ENCODE assay signal across 8 cellular contexts in genomic region chr3:49007771-49008528, GRCh38. TPM values are rescaled to one million over a fixed set of nuclear protein-coding genes. Genes with fewer than 3 reads are reported as not detected.
DNase-seq lines count a peak whose midpoint lies in the region; TF ChIP-seq lines count a peak whose summit lies in the region.

No MANE protein-coding gene starts in this region.

- no peak for TF ChIP-seq POLR2A in stomach (IDR thresholded peaks at IDR 0.05)

- H3K27ac ChIP-seq in CD8-positive, alpha-beta memory T cell (ENCODE audit: low read depth, low read length), result peak overlapping the region; percentile 88
- H3K27ac ChIP-seq in stomach, result peak overlapping the region; percentile 94 to 98 (median 95)

- peaks cover 0 to 3% of the 10 kb centered on the region in 2 donors for H3K27me3 Mint-ChIP-seq in CD8-positive, alpha-beta memory T cell
- no peaks in the 10 kb centered on the region for H3K27me3 Mint-ChIP-seq in nephron progenitor cell (ENCODE audit: low read depth, poor library complexity)

- TF ChIP-seq EP300 in stomach (IDR thresholded peaks at IDR 0.05), result no peak

- intact Hi-C loops in stomach (cut with DNase I; ENCODE audit: low total_unique reads), result no loop called here

- H3K9me3 ChIP-seq in CD8-positive, alpha-beta memory T cell (ENCODE audit: low read length), result no peaks in the 10 kb centered on the region
- no peaks in the 10 kb centered on the region for H3K9me3 ChIP-seq in stomach

- peak overlapping the region; percentile 98 for H3K4me3 ChIP-seq in CD8-positive, alpha-beta memory T cell (ENCODE audit: low read length)
- peak overlapping the region; percentile 90 for H3K4me3 ChIP-seq in fibroblast of the aortic adventitia (ENCODE audit: low read depth, low read length)
- H3K4me3 ChIP-seq in stomach, result peak overlapping the region; percentile 66 to 87 (median 76)

- no peaks in the 10 kb centered on the region for H3K27me3 ChIP-seq in CD8-positive, alpha-beta memory T cell (ENCODE audit: insufficient read depth, low read length, poor library complexity, severe bottlenecking)
- H3K27me3 ChIP-seq in stomach, result no peaks in the 10 kb centered on the region

- H3K27ac Mint-ChIP-seq in CD8-positive, alpha-beta memory T cell, result peak overlapping the region; percentile 89 to 100 (median 99)
- H3K27ac Mint-ChIP-seq in nephron progenitor cell, result peak overlapping the region; percentile 99

- H3K4me1 Mint-ChIP-seq in CD8-positive, alpha-beta memory T cell, result peaks cover 22 to 42% (median 41%) of the 10 kb centered on the region in 3 donors
- H3K4me1 Mint-ChIP-seq in nephron progenitor cell, result peaks cover 23% of the 10 kb centered on the region

- 10 to 31% (median 13%) methylated on average over 18 to 41 of the region's 41 CpGs for WGBS in stomach, 5 donors

- peak overlapping the region; percentile 89 to 100 (median 98) for H3K4me3 Mint-ChIP-seq in CD8-positive, alpha-beta memory T cell
- H3K4me3 Mint-ChIP-seq in nephron progenitor cell, result peak overlapping the region; percentile 98

- no peaks in the 10 kb centered on the region for H3K36me3 ChIP-seq in CD8-positive, alpha-beta memory T cell (ENCODE audit: insufficient read depth, low read length)
- peaks cover 0 to 29% (median 19%) of the 10 kb centered on the region in 4 donors for H3K36me3 ChIP-seq in stomach

- TF ChIP-seq CTCF in GM20000 (IDR thresholded peaks at IDR 0.05; ENCODE audit: extremely low read depth, missing control alignments), result no peak
- no peak for TF ChIP-seq CTCF in fibroblast of the aortic adventitia (IDR thresholded peaks at IDR 0.05; ENCODE audit: insufficient read depth, low read length)
- TF ChIP-seq CTCF in nephron progenitor cell (IDR thresholded peaks at IDR 0.05), result no peak
- peak in 1 of 7 experiments; percentile 8 for TF ChIP-seq CTCF in stomach (IDR thresholded peaks at IDR 0.05)

- DNase-seq in CD8-positive, alpha-beta memory T cell, result peak; percentile 80 to 90 (median 82)
- DNase-seq in GM20000 (ENCODE audit: low spot score) (peak; percentile 87), HT-29 (ENCODE audit: low spot score) (peak; percentile 72), RPMI8226 (peak; percentile 94), fibroblast of the aortic adventitia (ENCODE audit: low read depth) (peak; percentile 84), nephron progenitor cell (peak; percentile 88), stomach (peak; percentile 88)
- peak; percentile 82 for DNase-seq in activated effector memory CD4-positive, alpha-beta T cell treated with Interleukin-2 at 50 U/mL for 16 hours

- H3K9me3 Mint-ChIP-seq in CD8-positive, alpha-beta memory T cell, result no peaks in the 10 kb centered on the region
- H3K9me3 Mint-ChIP-seq in nephron progenitor cell, result no peaks in the 10 kb centered on the region

- POLR2A ChIA-PET in CD8-positive, alpha-beta memory T cell (lab: Charles Lee), result interaction anchor here (0.6 to 4.7 kb wide), 14 partner anchors 10 to 332 kb away, joined by 3 to 79 read pairs (median 10); partner anchors contain the start of genes CCDC71, DALRD3, IMPDH2 and NDUFAF3

- H3K4me1 ChIP-seq in CD8-positive, alpha-beta memory T cell (ENCODE audit: insufficient read depth, low read length), result peaks cover 14% of the 10 kb centered on the region
- H3K4me1 ChIP-seq in stomach, result peaks cover 35 to 76% (median 61%) of the 10 kb centered on the region in 4 donors

- CTCF ChIA-PET in CD8-positive, alpha-beta memory T cell (lab: Charles Lee), result interaction anchor here (0.7 to 10.1 kb wide), 11 partner anchors 9 to 162 kb away, joined by 3 to 121 read pairs (median 4); partner anchors contain the start of genes DALRD3, IMPDH2, NDUFAF3 and P4HTM

- H3K36me3 Mint-ChIP-seq in CD8-positive, alpha-beta memory T cell, result peaks cover 0 to 35% (median 0%) of the 10 kb centered on the region in 3 donors
- peaks cover 20% of the 10 kb centered on the region for H3K36me3 Mint-ChIP-seq in nephron progenitor cell (ENCODE audit: low read depth)

RNA-seq across cellular contexts. Expression of gene WDR6, which starts 0.8 kb away (rescaled TPM):
- 100 to 1,000 TPM; 158 to 167 TPM for total RNA-seq in CD8-positive, alpha-beta memory T cell
- 82.9 TPM for polyA plus RNA-seq in CD8-positive, alpha-beta memory T cell
- 82.3 and 87.1 TPM in 2 replicates for total RNA-seq in HT-29 (2014; rRNA removed; shearing (Covaris generic))
- 65.4 and 99.8 TPM in 2 replicates for total RNA-seq in fibroblast of the aortic adventitia (ENCODE audit: low replicate concordance)
- total RNA-seq in stomach, result 100 to 1,000 TPM in 4 of 5 donors, 10 to 100 TPM in 1; 51.6 to 184 (median 151) TPM
- polyA plus RNA-seq in stomach, result 100 to 1,000 TPM in 1 of 3 donors, 10 to 100 TPM in 2; 59.4 to 133 (median 65.3) TPM

RNA-seq across cellular contexts. Expression of gene DALRD3, which starts 10.4 kb away (rescaled TPM):
- 10 to 100 TPM; 27.9 to 31.7 TPM for total RNA-seq in CD8-positive, alpha-beta memory T cell
- polyA plus RNA-seq in CD8-positive, alpha-beta memory T cell, result 24.4 TPM
- total RNA-seq in HT-29 (2014; rRNA removed; shearing (Covaris generic)), result 42.2 and 45.4 TPM in 2 replicates
- total RNA-seq in fibroblast of the aortic adventitia (ENCODE audit: low replicate concordance), result 32.6 and 46.4 TPM in 2 replicates
- 10 to 100 TPM in 4 of 5 donors, 1 to 10 TPM in 1; 2.3 to 74.1 (median 47.1) TPM for total RNA-seq in stomach
- 10 to 100 TPM; 34.9 to 41.4 (median 35.0) TPM for polyA plus RNA-seq in stomach

RNA-seq across cellular contexts. Expression of gene NDUFAF3, which starts 14.0 kb away (rescaled TPM):
- total RNA-seq in CD8-positive, alpha-beta memory T cell, result 10 to 100 TPM; 86.3 to 88.8 TPM
- 217 TPM for polyA plus RNA-seq in CD8-positive, alpha-beta memory T cell
- total RNA-seq in HT-29 (2014; rRNA removed; shearing (Covaris generic)), result 254 and 271 TPM in 2 replicates
- total RNA-seq in fibroblast of the aortic adventitia (ENCODE audit: low replicate concordance) (22.1 and 41.0 TPM in 2 replicates), stomach (10 to 100 TPM; 41.3 to 74.8 (median 44.9) TPM)
- 100 to 1,000 TPM in 1 of 3 donors, 10 to 100 TPM in 2; 93.3 to 105 (median 94.2) TPM for polyA plus RNA-seq in stomach

RNA-seq across cellular contexts. Expression of gene P4HTM, which starts 17.9 kb away (rescaled TPM):
- 10 to 100 TPM; 28.6 to 33.0 TPM for total RNA-seq in CD8-positive, alpha-beta memory T cell
- 35.0 TPM for polyA plus RNA-seq in CD8-positive, alpha-beta memory T cell
- total RNA-seq in HT-29 (2014; rRNA removed; shearing (Covaris generic)), result 61.2 and 67.7 TPM in 2 replicates
- 22.2 and 49.1 TPM in 2 replicates for total RNA-seq in fibroblast of the aortic adventitia (ENCODE audit: low replicate concordance)
- 100 to 1,000 TPM in 3 of 5 donors, 10 to 100 TPM in 2; 34.0 to 383 (median 158) TPM for total RNA-seq in stomach
- 10 to 100 TPM; 19.1 to 49.2 (median 21.2) TPM for polyA plus RNA-seq in stomach

RNA-seq across cellular contexts. Expression of gene IMPDH2, which starts 21.2 kb away (rescaled TPM):
- 100 to 1,000 TPM; 448 to 457 TPM for total RNA-seq in CD8-positive, alpha-beta memory T cell
- polyA plus RNA-seq in CD8-positive, alpha-beta memory T cell, result 76.1 TPM
- 265 and 282 TPM in 2 replicates for total RNA-seq in HT-29 (2014; rRNA removed; shearing (Covaris generic))
- total RNA-seq in fibroblast of the aortic adventitia (ENCODE audit: low replicate concordance) (313 and 402 TPM in 2 replicates), stomach (100 to 1,000 TPM in 3 of 5 donors, 10 to 100 TPM in 2; 50.4 to 159 (median 107) TPM)
- polyA plus RNA-seq in stomach, result 100 to 1,000 TPM in 2 of 3 donors, 10 to 100 TPM in 1; 90.9 to 156 (median 107) TPM

Comparison
In these comparisons a context has a peak if more than half of its experiments do, and no peak if none do; other contexts are left out.
1. Peak in every context shown above with its lines: DNase-seq, H3K4me3 ChIP-seq and H3K27ac ChIP-seq.